In the genomic region with DNA sequence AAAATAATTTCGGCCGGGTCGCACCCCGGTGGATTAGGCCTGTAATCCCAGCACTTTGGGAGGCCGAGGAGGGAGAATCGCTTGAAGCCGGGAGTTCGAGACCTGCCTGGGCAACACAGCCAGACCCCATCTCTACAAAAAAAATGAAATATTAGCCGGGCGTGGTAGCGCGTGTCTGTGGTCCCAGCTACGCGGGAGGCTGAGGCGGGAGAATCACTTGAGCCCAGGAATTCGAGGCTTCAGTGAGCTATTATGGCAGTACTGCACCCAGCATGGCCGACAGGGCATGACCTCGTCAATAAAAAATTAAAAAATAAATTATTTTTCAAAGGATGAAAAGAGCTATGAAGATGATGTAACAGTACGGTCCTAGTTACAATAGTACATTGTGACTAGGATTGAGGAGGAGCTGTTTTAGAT, we compare ENCODE assay signal across 8 cellular contexts. TPM values are rescaled to one million over a fixed set of nuclear protein-coding genes. Genes with fewer than 3 reads are reported as not detected.
DNase-seq lines count a peak whose midpoint lies in the region; TF ChIP-seq lines count a peak whose summit lies in the region.

No MANE protein-coding gene starts in this region.

- H3K36me3 ChIP-seq in Peyer's patch (peaks cover 0 to 28% (median 0%) of the 10 kb centered on the region in 3 donors), prostate gland (no peaks in the 10 kb centered on the region)

- no peak for TF ChIP-seq CTCF in GM12864 (IDR thresholded peaks at IDR 0.05; ENCODE audit: low read depth, low read length, missing control alignments)
- no peak for TF ChIP-seq CTCF in Peyer's patch (IDR thresholded peaks at IDR 0.05)
- TF ChIP-seq CTCF in prostate gland (IDR thresholded peaks at IDR 0.05): no peak

- peak overlapping the region; percentile 66 to 77 (median 73) for H3K27ac ChIP-seq in Peyer's patch
- peak overlapping the region; percentile 56 for H3K27ac ChIP-seq in epithelial cell of prostate
- H3K27ac ChIP-seq in prostate gland: peak overlapping the region; percentile 67 to 70

- H3K9me3 ChIP-seq in Peyer's patch (no peaks in the 10 kb centered on the region), prostate gland (no peaks in the 10 kb centered on the region)

- WGBS in prostate gland: 16% methylated on average over 19 of the region's 19 CpGs

- TF ChIP-seq POLR2A in Peyer's patch (IDR thresholded peaks at IDR 0.05) (no peak), prostate gland (IDR thresholded peaks at IDR 0.05) (no peak)

- H3K4me1 ChIP-seq in Peyer's patch (peaks cover 0 to 16% (median 5%) of the 10 kb centered on the region in 4 donors), prostate gland (replicated peaks) (peaks cover 4% of the 10 kb centered on the region)

- no peaks in the 10 kb centered on the region for H3K27me3 ChIP-seq in Peyer's patch
- no peaks in the 10 kb centered on the region for H3K27me3 ChIP-seq in prostate gland (replicated peaks; ENCODE audit: insufficient read depth)

- DNase-seq in GM12864 (ENCODE audit: low read depth) (no peak), Peyer's patch (no peak), epithelial cell of prostate (ENCODE audit: low read depth, low spot score) (no peak), prostate gland (ENCODE audit: low spot score) (no peak), D341Med (ENCODE audit: low spot score) (no peak), NCI-H748 (lab: John Stamatoyannopoulos, UW; ENCODE audit: unreplicated experiment) (no peak), NCI-H510A treated with DMSO at 0.1 percent for 48 hours (lab: John Stamatoyannopoulos, UW) (no peak)
- no peak for DNase-seq in effector CD8-positive, alpha-beta T cell (lab: John Stamatoyannopoulos, UW)

- intact Hi-C loops in prostate gland (cut with DNase I): no loop called here

- H3K4me3 ChIP-seq in GM12864 (ENCODE audit: low read depth, low read length): peak overlapping the region; percentile 92
- peak overlapping the region; percentile 70 to 97 (median 72) for H3K4me3 ChIP-seq in Peyer's patch
- H3K4me3 ChIP-seq in prostate gland: peak overlapping the region; percentile 65 to 90

RNA-seq across cellular contexts. Expression of a gene that starts 0.5 kb away (rescaled TPM):
- total RNA-seq in Peyer's patch (10 to 100 TPM; 11.1 to 25.6 (median 15.5) TPM), prostate gland (10 to 100 TPM; 28.0 to 50.1 TPM)

RNA-seq across cellular contexts. Expression of a gene that starts 0.7 kb away (rescaled TPM):
- total RNA-seq in Peyer's patch (100 to 1,000 TPM in 2 of 4 donors, 10 to 100 TPM in 2; 89.1 to 113 (median 103) TPM), prostate gland (100 to 1,000 TPM in 1 of 2 donors, 10 to 100 TPM in 1; 98.7 to 122 TPM)

RNA-seq across cellular contexts. Expression of a gene that starts 32.3 kb away (rescaled TPM):
- total RNA-seq in Peyer's patch (10 to 100 TPM; 15.2 to 47.9 (median 24.4) TPM), prostate gland (10 to 100 TPM; 13.7 to 24.4 TPM)

RNA-seq across cellular contexts. Expression of a gene that starts 36.8 kb away (rescaled TPM):
- total RNA-seq in Peyer's patch (1 to 10 TPM; 1.2 to 9.1 (median 4.3) TPM), prostate gland (10 to 100 TPM; 15.2 to 20.7 TPM)

RNA-seq across cellular contexts. Expression of a gene that starts 49.8 kb away (rescaled TPM):
- total RNA-seq in Peyer's patch (100 to 1,000 TPM in 1 of 4 donors, 10 to 100 TPM in 3; 32.2 to 111 (median 78.0) TPM), prostate gland (100 to 1,000 TPM; 114 to 188 TPM)
